In the genomic region with DNA sequence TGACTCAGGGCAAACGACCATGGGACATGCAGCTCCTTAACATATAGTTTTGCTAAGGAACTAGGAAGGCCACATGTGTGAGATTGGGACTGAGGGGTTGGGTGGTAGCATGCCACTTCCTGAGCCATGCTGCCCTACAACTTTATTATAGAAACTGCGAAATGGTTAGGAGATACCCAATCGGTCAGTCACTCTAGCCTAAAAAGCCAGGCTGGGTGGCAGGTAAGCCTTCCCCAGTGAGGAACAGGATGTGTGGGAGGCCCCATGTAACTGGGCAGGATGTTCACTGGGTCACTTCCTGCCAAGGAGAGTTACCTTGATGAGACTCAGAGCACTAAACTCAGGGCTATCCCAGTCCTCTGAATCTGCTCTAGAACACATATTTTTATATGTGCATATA, we compare ENCODE assay signal across 15 cellular contexts.
DNase-seq lines count a peak whose midpoint lies in the region; ATAC-seq and TF ChIP-seq lines count a peak whose summit lies in the region.
"Had no signal": no experiment of that assay in that cellular context is flagged by ENCODE, and none has a peak within 500 bp of the region (broad histone marks: within the 10 kb centered on the region; RNA-seq: fewer than 3 reads in every experiment).

No MANE protein-coding gene starts in this region.

- no peaks in the 10 kb centered on the region for H3K9me3 Mint-ChIP-seq in activated naive CD8-positive, alpha-beta T cell treated with anti-CD3 and anti-CD28 coated beads, Interleukin-2, amount 50 U/mL, for 24 hours
- no peaks in the 10 kb centered on the region for H3K9me3 Mint-ChIP-seq in glutamatergic neuron (ENCODE audit: unreplicated experiment)
- H3K9me3 Mint-ChIP-seq: activated B cell treated with CpG ODN at 0.5 μM for 24 hours had no signal

- no peaks in the 10 kb centered on the region for H3F3A ChIP-seq in PC-9 (ENCODE audit: insufficient read depth, low read depth)

- no peak overlapping the region for H2AFZ ChIP-seq in PC-9

- no peaks in the 10 kb centered on the region for H3K27me3 Mint-ChIP-seq in activated naive CD8-positive, alpha-beta T cell treated with anti-CD3 and anti-CD28 coated beads, Interleukin-2, amount 50 U/mL, for 24 hours
- peaks cover 2% of the 10 kb centered on the region for H3K27me3 Mint-ChIP-seq in glutamatergic neuron (ENCODE audit: unreplicated experiment)
- H3K27me3 Mint-ChIP-seq: activated B cell treated with CpG ODN at 0.5 μM for 24 hours had no signal

- peaks cover 8% of the 10 kb centered on the region for H3K4me1 ChIP-seq in PC-9 (replicated peaks; ENCODE audit: insufficient read depth)
- H3K4me1 ChIP-seq: uterus had no signal

- no TSS peak for BruUV-seq in PC-9 (replicated peaks; lab: Mats Ljungman, UMichigan)

- DNase-seq in stimulated activated CD4-positive, alpha-beta T cell treated with anti-CD3 and anti-CD28 coated beads, Interleukin-15, amount 100 ng/mL, for 24 hours: peak; percentile 62
- DNase-seq in stimulated activated CD4-positive, alpha-beta T cell treated with anti-CD3 and anti-CD28 coated beads, Interleukin-2, amount 100 ng/mL, for 24 hours: no peak
- DNase-seq in OCI-M1 (lab: John Stamatoyannopoulos, UW): peak; percentile 26
- peak; percentile 46 for DNase-seq in activated naive CD8-positive, alpha-beta T cell treated with anti-CD3 and anti-CD28 coated beads, Interleukin-2, amount 50 U/mL, for 24 hours
- no peak for DNase-seq in PC-9
- DNase-seq in putamen (ENCODE audit: low spot score): no peak
- DNase-seq in glutamatergic neuron: no peak
- DNase-seq in NCI-H82 (lab: John Stamatoyannopoulos, UW): no peak
- DNase-seq: activated B cell treated with CpG ODN at 0.5 μM for 24 hours, amygdala, DMS79 treated with DMSO at 0.1 percent for 48 hours, dorsolateral prefrontal cortex, naive B cell, RPMI8226, uterus had no signal

- H3K36me3 ChIP-seq in PC-9 (ENCODE audit: low read depth): no peaks in the 10 kb centered on the region
- H3K36me3 ChIP-seq: uterus had no signal

- no peaks in the 10 kb centered on the region for H3K9me3 ChIP-seq in PC-9 (ENCODE audit: insufficient read depth, low read depth)
- H3K9me3 ChIP-seq: uterus had no signal

- H3K27ac ChIP-seq in PC-9: no peak overlapping the region
- H3K27ac ChIP-seq: dorsolateral prefrontal cortex, uterus had no signal

- H3K36me3 Mint-ChIP-seq in activated naive CD8-positive, alpha-beta T cell treated with anti-CD3 and anti-CD28 coated beads, Interleukin-2, amount 50 U/mL, for 24 hours (ENCODE audit: low read depth): no peaks in the 10 kb centered on the region
- H3K36me3 Mint-ChIP-seq in glutamatergic neuron (ENCODE audit: unreplicated experiment): peaks cover 4% of the 10 kb centered on the region
- H3K36me3 Mint-ChIP-seq: naive B cell had no signal

- H3K27ac Mint-ChIP-seq in activated naive CD8-positive, alpha-beta T cell treated with anti-CD3 and anti-CD28 coated beads, Interleukin-2, amount 50 U/mL, for 24 hours: peak overlapping the region; percentile 78
- H3K27ac Mint-ChIP-seq in glutamatergic neuron (ENCODE audit: unreplicated experiment): no peak overlapping the region
- H3K27ac Mint-ChIP-seq: activated B cell treated with CpG ODN at 0.5 μM for 24 hours had no signal

- H4K20me1 ChIP-seq in PC-9 (ENCODE audit: insufficient read depth): no peaks in the 10 kb centered on the region

- ATAC-seq in activated naive CD8-positive, alpha-beta T cell treated with anti-CD3 and anti-CD28 coated beads, Interleukin-2, amount 50 U/mL, for 24 hours: peak; percentile 16

- no peaks in the 10 kb centered on the region for H3K27me3 ChIP-seq in PC-9 (ENCODE audit: insufficient read depth, low read depth)
- H3K27me3 ChIP-seq: dorsolateral prefrontal cortex, uterus had no signal

- no peaks in the 10 kb centered on the region for H3K79me2 ChIP-seq in PC-9 (ENCODE audit: low read depth)

- no peak overlapping the region for H3K4me3 Mint-ChIP-seq in activated naive CD8-positive, alpha-beta T cell treated with anti-CD3 and anti-CD28 coated beads, Interleukin-2, amount 50 U/mL, for 24 hours
- no peak overlapping the region for H3K4me3 Mint-ChIP-seq in glutamatergic neuron (ENCODE audit: unreplicated experiment)
- H3K4me3 Mint-ChIP-seq: activated B cell treated with CpG ODN at 0.5 μM for 24 hours, naive B cell had no signal

- intact Hi-C loops in PC-9 (cut with micrococcal nuclease; ENCODE audit: unreplicated experiment): no loop called here

- POLR2A ChIA-PET in PC-9 (lab: Charles Lee; ENCODE audit: unreplicated experiment): no interaction called here

- H3K9me2 ChIP-seq in PC-9 (ENCODE audit: insufficient read depth): no peaks in the 10 kb centered on the region

- no peak overlapping the region for H3K4me3 ChIP-seq in PC-9
- H3K4me3 ChIP-seq: dorsolateral prefrontal cortex, uterus had no signal

- no peak overlapping the region for H3K4me2 ChIP-seq in PC-9

- TF ChIP-seq CTCF in PC-9 (conservative IDR thresholded peaks at IDR 0.05) (no peak), glutamatergic neuron (IDR thresholded peaks at IDR 0.05; ENCODE audit: partially characterized antibody, unreplicated experiment) (no peak)

- peaks cover 99% of the 10 kb centered on the region for H3K4me1 Mint-ChIP-seq in activated naive CD8-positive, alpha-beta T cell treated with anti-CD3 and anti-CD28 coated beads, Interleukin-2, amount 50 U/mL, for 24 hours
- H3K4me1 Mint-ChIP-seq in glutamatergic neuron (ENCODE audit: low read depth, unreplicated experiment): no peaks in the 10 kb centered on the region

- CTCF ChIA-PET in PC-9 (lab: Charles Lee): no interaction called here

Comparison
In these comparisons a context has a peak if more than half of its experiments do, and no peak if none do; other contexts are left out.
1. DNase-seq: peak in stimulated activated CD4-positive, alpha-beta T cell treated with anti-CD3 and anti-CD28 coated beads, Interleukin-15, amount 100 ng/mL, for 24 hours (single experiment), OCI-M1 (single experiment) and activated naive CD8-positive, alpha-beta T cell treated with anti-CD3 and anti-CD28 coated beads, Interleukin-2, amount 50 U/mL, for 24 hours (single experiment); none in stimulated activated CD4-positive, alpha-beta T cell treated with anti-CD3 and anti-CD28 coated beads, Interleukin-2, amount 100 ng/mL, for 24 hours (0 of 2), PC-9 (0 of 2), putamen (single experiment), glutamatergic neuron (single experiment) and NCI-H82 (single experiment).